8 cellular contexts compared by ENCODE assay signal in the genomic region with DNA sequence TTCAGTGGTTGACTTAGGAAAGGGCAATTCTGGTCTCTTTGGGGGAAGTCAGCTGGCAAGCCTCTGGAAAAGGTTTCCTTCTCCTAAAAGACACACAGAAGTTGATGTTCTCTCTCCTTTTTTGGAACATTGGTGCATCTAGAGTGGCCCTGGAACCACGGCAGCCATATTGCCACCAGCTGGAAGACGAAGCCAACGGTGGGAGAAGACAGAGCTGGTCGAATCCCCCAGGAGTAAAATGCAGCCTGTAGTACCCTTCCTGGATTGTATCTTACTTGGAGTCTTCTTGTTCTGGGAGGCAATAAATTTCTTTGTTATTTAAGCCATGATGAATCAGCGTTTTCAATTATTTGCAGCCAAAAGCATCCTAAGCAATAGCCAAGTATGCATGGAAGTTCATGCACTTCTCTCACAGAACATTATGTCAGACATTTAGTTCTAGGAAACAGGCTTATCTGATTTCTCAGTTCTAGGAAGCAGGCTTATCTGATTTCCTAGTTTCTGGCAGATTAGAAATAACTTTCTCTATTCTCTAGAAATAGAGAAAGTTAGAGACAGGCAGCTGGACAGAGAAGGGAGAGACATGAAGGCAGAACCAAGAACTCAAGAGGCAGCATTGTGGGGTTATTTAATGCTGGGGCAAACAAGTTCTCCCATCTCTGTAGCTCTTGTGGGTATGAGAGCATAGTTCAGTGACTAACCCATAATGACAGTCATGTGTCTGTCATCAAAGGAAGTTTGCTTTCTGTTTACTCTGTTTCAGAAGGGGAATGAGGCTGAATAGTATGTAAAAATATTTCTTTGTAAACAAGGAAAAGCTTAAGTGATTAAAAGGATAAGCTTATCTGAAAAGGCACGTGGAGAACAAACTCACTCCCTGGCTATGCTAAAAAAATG. TPM values are rescaled to one million over a fixed set of nuclear protein-coding genes. Genes with fewer than 3 reads are reported as not detected.
DNase-seq lines count a peak whose midpoint lies in the region; ATAC-seq, FAIRE-seq and TF ChIP-seq lines count a peak whose summit lies in the region.

No MANE protein-coding gene starts in this region.

- H3K27me3 ChIP-seq in HUES48 (ENCODE audit: control insufficient read depth, insufficient read depth, low read length) (no peaks in the 10 kb centered on the region), astrocyte (ENCODE audit: insufficient read depth, low read length) (no peaks in the 10 kb centered on the region), uterus (no peaks in the 10 kb centered on the region)

- H3K36me3 Mint-ChIP-seq in astrocyte (ENCODE audit: low read depth, unreplicated experiment) = no peaks in the 10 kb centered on the region
- H3K36me3 Mint-ChIP-seq in natural killer cell treated with Interleukin-12 subunit alpha and Interleukin-12 subunit beta and Interleukin-15 and Interleukin-18, amount 100 ng/mL, for 72 hours = no peaks in the 10 kb centered on the region

- no peak overlapping the region for H2AFZ ChIP-seq in astrocyte (ENCODE audit: low read depth, low read length)

- DNase-seq in GM13977 (ENCODE audit: low spot score) (peak; percentile 12), astrocyte (ENCODE audit: low read depth) (peak; percentile 74), NCI-H1694 (lab: John Stamatoyannopoulos, UW) (no peak), uterus (no peak), frontal cortex (ENCODE audit: low spot score in 2 of 2) (no peak)
- DNase-seq in natural killer cell treated with Interleukin-12 subunit alpha and Interleukin-12 subunit beta and Interleukin-15 and Interleukin-18, amount 100 ng/mL, for 72 hours (ENCODE audit: low spot score) = no peak

- H3K9me3 ChIP-seq in HUES48 (ENCODE audit: control insufficient read depth, insufficient read depth, low read length) = no peaks in the 10 kb centered on the region
- H3K9me3 ChIP-seq in astrocyte (ENCODE audit: insufficient read depth, low read depth, low read length) = no peaks in the 10 kb centered on the region
- no peaks in the 10 kb centered on the region for H3K9me3 ChIP-seq in uterus

- TF ChIP-seq CTCF in GM13977 (IDR thresholded peaks at IDR 0.05; ENCODE audit: extremely low read depth, insufficient read depth, missing control alignments) (no peak), astrocyte (IDR thresholded peaks at IDR 0.05; ENCODE audit: insufficient read depth, low read depth, low read length) (no peak), uterus (IDR thresholded peaks at IDR 0.05) (no peak)

- H3K79me2 ChIP-seq in astrocyte (ENCODE audit: insufficient read depth, low read length) = no peaks in the 10 kb centered on the region

- H3K9ac ChIP-seq in HUES48 (ENCODE audit: low read depth, low read length) = peak overlapping the region; percentile 44; the same call in 1 of the 2 replicates
- peak overlapping the region; percentile 84 for H3K9ac ChIP-seq in astrocyte (ENCODE audit: low read length)

- peak overlapping the region; percentile 95 for H3K27ac Mint-ChIP-seq in astrocyte (ENCODE audit: unreplicated experiment)
- H3K27ac Mint-ChIP-seq in natural killer cell treated with Interleukin-12 subunit alpha and Interleukin-12 subunit beta and Interleukin-15 and Interleukin-18, amount 100 ng/mL, for 72 hours = peak overlapping the region; percentile 80 to 93

- H3K36me3 ChIP-seq in HUES48 (ENCODE audit: control insufficient read depth, insufficient read depth, low read length) (no peaks in the 10 kb centered on the region), astrocyte (ENCODE audit: insufficient read depth, low read length) (no peaks in the 10 kb centered on the region), uterus (no peaks in the 10 kb centered on the region)

- no peak for TF ChIP-seq POLR2A in uterus (IDR thresholded peaks at IDR 0.05)

- H3K27ac ChIP-seq in HUES48 (ENCODE audit: low read depth, low read length) (peak overlapping the region; percentile 65), astrocyte (ENCODE audit: low read depth, low read length) (peak overlapping the region; percentile 97), uterus (no peak overlapping the region)

- peak overlapping the region; percentile 84 for H3K4me2 ChIP-seq in astrocyte (ENCODE audit: low read length)

- FAIRE-seq in astrocyte (lab: Jason Lieb, UNC) (peak; percentile 71), frontal cortex (lab: Jason Lieb, UNC) (no peak)

- in situ Hi-C loops in GM13977 (cut with MboI; ENCODE audit: low pct_unique_long_range_greater_than_20kb, low sequenced_read_pairs, unreplicated experiment) = no loop called here

- H3K4me1 Mint-ChIP-seq in astrocyte (ENCODE audit: low read depth, unreplicated experiment) = peaks cover 39% of the 10 kb centered on the region
- peaks cover 45 to 49% of the 10 kb centered on the region in 2 donors for H3K4me1 Mint-ChIP-seq in natural killer cell treated with Interleukin-12 subunit alpha and Interleukin-12 subunit beta and Interleukin-15 and Interleukin-18, amount 100 ng/mL, for 72 hours (ENCODE audit: low read depth in 2 of 2)

- peak; percentile 79 for ATAC-seq in GM21576 (IDR thresholded peaks at IDR 0.05; ENCODE audit: unreplicated experiment)
- ATAC-seq in natural killer cell treated with Interleukin-12 subunit alpha and Interleukin-12 subunit beta and Interleukin-15 and Interleukin-18, amount 100 ng/mL, for 72 hours = peak; percentile 89 to 90

- no peaks in the 10 kb centered on the region for H3K27me3 Mint-ChIP-seq in astrocyte (ENCODE audit: low read depth, unreplicated experiment)
- H3K27me3 Mint-ChIP-seq in natural killer cell treated with Interleukin-12 subunit alpha and Interleukin-12 subunit beta and Interleukin-15 and Interleukin-18, amount 100 ng/mL, for 72 hours = peaks cover 0 to 3% of the 10 kb centered on the region in 2 donors

- H3K4me3 ChIP-seq in HUES48 (ENCODE audit: low read depth, low read length) (no peak overlapping the region), astrocyte (ENCODE audit: insufficient read depth, low read depth, low read length) (peak overlapping the region; percentile 2), uterus (no peak overlapping the region)

- H3K4me1 ChIP-seq in HUES48 (ENCODE audit: control insufficient read depth, insufficient read depth, low read length) = peaks cover 17% of the 10 kb centered on the region
- peaks cover 38% of the 10 kb centered on the region for H3K4me1 ChIP-seq in astrocyte (ENCODE audit: insufficient read depth, low read length)
- H3K4me1 ChIP-seq in uterus = no peaks in the 10 kb centered on the region

- H3K9me3 Mint-ChIP-seq in astrocyte (ENCODE audit: unreplicated experiment) = no peaks in the 10 kb centered on the region
- H3K9me3 Mint-ChIP-seq in natural killer cell treated with Interleukin-12 subunit alpha and Interleukin-12 subunit beta and Interleukin-15 and Interleukin-18, amount 100 ng/mL, for 72 hours = no peaks in the 10 kb centered on the region

- intact Hi-C loops in uterus (cut with DNase I; ENCODE audit: low total_unique reads) = no loop called here

- H4K20me1 ChIP-seq in astrocyte (ENCODE audit: insufficient read depth, low read length) = no peaks in the 10 kb centered on the region

- peak overlapping the region; percentile 18 for H3K4me3 Mint-ChIP-seq in astrocyte (ENCODE audit: unreplicated experiment)
- H3K4me3 Mint-ChIP-seq in natural killer cell treated with Interleukin-12 subunit alpha and Interleukin-12 subunit beta and Interleukin-15 and Interleukin-18, amount 100 ng/mL, for 72 hours = peak overlapping the region; percentile 77

RNA-seq across cellular contexts. Expression of gene NABP1, which starts 40.5 kb away (rescaled TPM):
- total RNA-seq in astrocyte (181 and 213 TPM in 2 replicates), uterus (10 to 100 TPM in 3 of 4 donors, 1 to 10 TPM in 1; 2.3 to 43.3 (median 22.2) TPM), frontal cortex (3.3 TPM)
- 100 to 1,000 TPM; 125 to 138 TPM for total RNA-seq in natural killer cell treated with Interleukin-12 subunit alpha and Interleukin-12 subunit beta and Interleukin-15 and Interleukin-18, amount 100 ng/mL, for 72 hours

Comparison
In these comparisons a context has a peak if more than half of its experiments do, and no peak if none do; other contexts are left out.
1. DNase-seq: peak in GM13977 (single experiment) and astrocyte (single experiment); none in natural killer cell treated with Interleukin-12 subunit alpha and Interleukin-12 subunit beta and Interleukin-15 and Interleukin-18, amount 100 ng/mL, for 72 hours (single experiment), NCI-H1694 (single experiment), uterus (0 of 2) and frontal cortex (0 of 2).
2. H3K27ac ChIP-seq: peak in HUES48 (single experiment) and astrocyte (single experiment); none in uterus (0 of 2).